Comparison of ENCODE assay signal across 8 cellular contexts in the genomic region with DNA sequence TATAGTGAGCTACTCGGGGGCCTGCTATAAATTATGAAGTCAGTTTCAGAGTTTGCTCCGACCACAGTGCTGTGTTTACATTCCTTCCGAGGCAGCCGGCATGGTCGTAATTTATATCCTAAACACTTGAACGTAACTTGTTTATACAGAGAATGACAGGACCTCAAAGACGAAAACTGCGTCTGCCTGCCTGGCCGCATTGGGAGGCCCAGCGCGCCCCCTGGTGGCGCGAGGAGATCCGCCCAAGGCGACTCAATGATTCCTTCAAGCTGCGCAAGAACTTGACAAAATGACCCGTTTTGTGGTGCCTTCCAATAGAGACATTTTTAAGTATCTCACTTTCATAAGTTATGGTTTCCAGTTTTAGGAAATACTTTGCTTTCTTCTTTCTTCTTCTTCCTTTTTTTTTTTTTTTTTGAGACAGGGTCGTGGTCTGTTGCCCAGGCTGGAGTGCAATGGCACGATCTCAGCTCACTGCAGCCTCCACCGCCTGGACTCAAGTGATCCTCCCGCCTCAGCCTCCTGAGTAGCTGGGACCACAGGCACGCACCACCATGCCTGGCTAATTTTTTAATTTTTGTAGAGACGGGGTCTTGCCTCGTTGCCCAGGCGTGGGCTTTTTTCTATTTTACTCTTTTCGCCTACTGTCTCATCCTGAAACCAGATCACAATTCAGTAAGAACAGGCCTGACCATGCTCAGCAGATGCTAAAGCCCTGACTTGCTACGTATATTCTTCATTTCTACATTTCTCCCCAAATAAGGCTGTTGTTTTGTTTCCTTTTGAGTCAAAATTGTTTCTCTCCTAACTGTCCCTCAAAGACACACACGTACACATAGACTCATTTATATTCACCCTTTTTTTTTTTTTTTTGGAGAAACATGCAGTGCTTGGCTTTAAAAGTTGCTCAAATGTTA. TPM values are rescaled to one million over a fixed set of nuclear protein-coding genes. Genes with fewer than 3 reads are reported as not detected.
DNase-seq lines count a peak whose midpoint lies in the region; ATAC-seq and TF ChIP-seq lines count a peak whose summit lies in the region.

No MANE protein-coding gene starts in this region.

- TF ChIP-seq CTCF in HFF-Myc (IDR thresholded peaks at IDR 0.05; ENCODE audit: low read depth, low read length, missing control alignments), result peak; percentile 99

- DNase-seq in DMS53 (lab: John Stamatoyannopoulos, UW), result peak; percentile 73
- DNase-seq in HFF-Myc (ENCODE audit: extremely low read depth, low read depth), result peak; percentile 88
- peak; percentile 2 for DNase-seq in NCI-H446 treated with DMSO at 0.1 percent for 48 hours (lab: John Stamatoyannopoulos, UW)
- DNase-seq in activated CD4-positive, alpha-beta T cell treated with anti-CD3 and anti-CD28 coated beads, Interleukin-2, amount 10 ng/mL, durations not matched to agents 7 days and 5 days, result peak; percentile 73
- peak; percentile 82 for DNase-seq in dedifferentiated amniotic fluid mesenchymal stem cell (ENCODE audit: extremely low spot score)
- peak; percentile 51 to 72 for DNase-seq in lung microvascular endothelial cell (ENCODE audit: low read depth in 2 of 2)
- DNase-seq in stimulated activated CD8-positive, alpha-beta memory T cell treated with anti-CD3 and anti-CD28 coated beads, Interleukin-15, amount 100 ng/mL, for 1 hour (ENCODE audit: low read depth), result peak; percentile 16

- peaks cover 57% of the 10 kb centered on the region for H3K27me3 Mint-ChIP-seq in activated CD4-positive, alpha-beta T cell treated with anti-CD3 and anti-CD28 coated beads, Interleukin-2, amount 10 ng/mL, durations not matched to agents 7 days and 5 days

- POLR2A ChIA-PET in activated CD4-positive, alpha-beta T cell treated with anti-CD3 and anti-CD28 coated beads, Interleukin-2, amount 10 ng/mL, durations not matched to agents 7 days and 5 days (lab: Charles Lee), result interaction anchor here (0.6 kb wide), 1 partner anchor 17 kb away, joined by 4 read pairs; no protein-coding TSS in a partner anchor

- no peaks in the 10 kb centered on the region for H3K36me3 Mint-ChIP-seq in activated CD4-positive, alpha-beta T cell treated with anti-CD3 and anti-CD28 coated beads, Interleukin-2, amount 10 ng/mL, durations not matched to agents 7 days and 5 days (ENCODE audit: low read depth)

- no peaks in the 10 kb centered on the region for H3K9me3 Mint-ChIP-seq in activated CD4-positive, alpha-beta T cell treated with anti-CD3 and anti-CD28 coated beads, Interleukin-2, amount 10 ng/mL, durations not matched to agents 7 days and 5 days

- H3K4me3 ChIP-seq in HFF-Myc (replicated peaks; ENCODE audit: low read depth, low read length), result 0 out of 2 replicates have a peak overlapping the region, but pooled peaks have one; percentile 0

- CTCF ChIA-PET in activated CD4-positive, alpha-beta T cell treated with anti-CD3 and anti-CD28 coated beads, Interleukin-2, amount 10 ng/mL, durations not matched to agents 7 days and 5 days (lab: Charles Lee), result interaction anchor here (0.6 to 1.8 kb wide), 12 partner anchors 10 to 805 kb away, joined by 3 to 6 read pairs (median 3); no protein-coding TSS in a partner anchor

- peaks cover 4% of the 10 kb centered on the region for H3K4me1 Mint-ChIP-seq in activated CD4-positive, alpha-beta T cell treated with anti-CD3 and anti-CD28 coated beads, Interleukin-2, amount 10 ng/mL, durations not matched to agents 7 days and 5 days

- no peak overlapping the region for H3K4me3 Mint-ChIP-seq in activated CD4-positive, alpha-beta T cell treated with anti-CD3 and anti-CD28 coated beads, Interleukin-2, amount 10 ng/mL, durations not matched to agents 7 days and 5 days

- ATAC-seq in HG03342 (IDR thresholded peaks at IDR 0.05; ENCODE audit: unreplicated experiment), result no peak

- H3K27ac Mint-ChIP-seq in activated CD4-positive, alpha-beta T cell treated with anti-CD3 and anti-CD28 coated beads, Interleukin-2, amount 10 ng/mL, durations not matched to agents 7 days and 5 days, result no peak overlapping the region

RNA-seq across cellular contexts. Expression of a gene that starts 7.8 kb away (rescaled TPM):
- total RNA-seq in activated CD4-positive, alpha-beta T cell treated with anti-CD3 and anti-CD28 coated beads, Interleukin-2, amount 10 ng/mL, durations not matched to agents 7 days and 5 days, result not detected
- not detected in 2 replicates for total RNA-seq in lung microvascular endothelial cell

Comparison
In these comparisons a context has a peak if more than half of its experiments do, and no peak if none do; other contexts are left out.
1. DNase-seq: peak in every context shown above with its lines; median percentile 88 in HFF-Myc; 82 in dedifferentiated amniotic fluid mesenchymal stem cell; 73 in DMS53; 73 in activated CD4-positive, alpha-beta T cell treated with anti-CD3 and anti-CD28 coated beads, Interleukin-2, amount 10 ng/mL, durations not matched to agents 7 days and 5 days; 62 in lung microvascular endothelial cell; 16 in stimulated activated CD8-positive, alpha-beta memory T cell treated with anti-CD3 and anti-CD28 coated beads, Interleukin-15, amount 100 ng/mL, for 1 hour; 2 in NCI-H446 treated with DMSO at 0.1 percent for 48 hours.